8 cellular contexts compared by ENCODE assay signal in the genomic region with DNA sequence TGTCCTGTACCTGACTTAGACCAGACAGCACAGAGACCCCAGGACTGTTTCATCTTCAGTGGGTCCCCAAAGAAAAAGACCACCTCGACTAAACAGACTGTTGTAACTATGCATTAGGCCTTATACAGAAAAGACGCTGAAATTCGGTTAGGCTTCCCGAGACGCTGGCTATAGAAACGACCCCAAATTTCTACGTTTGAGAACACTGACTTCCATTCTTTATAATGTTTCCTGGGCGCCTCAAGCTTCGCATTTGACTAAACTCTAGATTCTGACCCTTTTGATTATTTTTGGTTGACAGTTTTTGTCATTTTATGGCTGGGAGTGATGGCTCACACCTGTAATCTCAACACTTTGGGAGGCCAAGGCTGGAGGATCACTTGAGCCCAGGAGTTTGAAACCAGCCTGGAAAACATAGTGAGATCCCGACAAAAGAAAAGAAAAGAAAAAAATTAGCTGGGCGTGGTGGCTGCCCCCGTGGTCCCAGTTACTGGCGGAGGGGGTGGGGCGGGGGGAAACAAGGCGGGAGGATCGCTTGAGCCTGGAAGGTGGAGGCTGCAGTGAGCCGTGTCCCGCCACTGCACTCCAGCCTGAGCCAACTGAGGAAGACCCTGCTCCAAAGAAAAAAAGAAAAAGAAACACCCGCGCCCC. TPM values are rescaled to one million over a fixed set of nuclear protein-coding genes. Genes with fewer than 3 reads are reported as not detected.
A peak's percentile ranks its signal among the peaks of the same experiment; 100 is the strongest.
DNase-seq lines count a peak whose midpoint lies in the region; ATAC-seq, FAIRE-seq and TF ChIP-seq lines count a peak whose summit lies in the region.

No MANE protein-coding gene starts in this region.

- no peaks in the 10 kb centered on the region for H3K9me2 ChIP-seq in GM23338 (ENCODE audit: insufficient read depth)

- peaks cover 28% of the 10 kb centered on the region for H4K20me1 ChIP-seq in GM23338 (replicated peaks; ENCODE audit: insufficient read depth)

- peaks cover 14% of the 10 kb centered on the region for H3F3A ChIP-seq in GM23338 (replicated peaks; ENCODE audit: low read depth)

- no peak for TF ChIP-seq CTCF in GM23338 (conservative IDR thresholded peaks at IDR 0.05; ENCODE audit: low read depth in 2 of 2)
- TF ChIP-seq CTCF in VCaP (conservative IDR thresholded peaks at IDR 0.05), result no peak
- TF ChIP-seq CTCF in heart right ventricle (IDR thresholded peaks at IDR 0.05), result no peak

- H3K4me2 ChIP-seq in GM23338, result peak overlapping the region; percentile 85

- peaks cover 36% of the 10 kb centered on the region for H3K79me2 ChIP-seq in GM23338 (replicated peaks; ENCODE audit: insufficient read depth)

- H2AFZ ChIP-seq in GM23338, result 0 out of 2 replicates have a peak overlapping the region, but pooled peaks have one; percentile 63

- peak overlapping the region; percentile 95 for H3K27ac Mint-ChIP-seq in GM23338

- intact Hi-C loops in heart right ventricle (cut with DNase I), result loop anchor here in 2 of 10 donors (10.0 kb wide), 2 partner anchors 84 to 294 kb away; partner anchors contain the start of gene PFKL (in 1 of the 2)

- TF ChIP-seq POLR2A in GM12891 (IDR thresholded peaks at IDR 0.05; ENCODE audit: low read depth, low read length), result no peak

- H3K4me1 ChIP-seq in GM23338 (ENCODE audit: insufficient read depth) (peaks cover 18% of the 10 kb centered on the region), heart right ventricle (peaks cover 5 to 46% (median 30%) of the 10 kb centered on the region in 9 donors)

- H3K27ac ChIP-seq in GM23338 (ENCODE audit: low read depth), result peak overlapping the region; percentile 91
- H3K27ac ChIP-seq in VCaP, result peak overlapping the region; percentile 98
- H3K27ac ChIP-seq in heart right ventricle, result peak overlapping the region; percentile 89 to 99 (median 98)

- no peaks in the 10 kb centered on the region; the same call in 2 of the 3 replicates for H3K36me3 Mint-ChIP-seq in GM23338 (ENCODE audit: low read depth)

- peak; percentile 15 for ATAC-seq in GM23338
- ATAC-seq in heart right ventricle, result peak in 5 of 8 donors; percentile 0 to 15 (median 6)
- ATAC-seq in HG02852 (IDR thresholded peaks at IDR 0.05; ENCODE audit: unreplicated experiment), result no peak

- H3K9me3 Mint-ChIP-seq in GM23338, result no peaks in the 10 kb centered on the region

- H3K27me3 Mint-ChIP-seq in GM23338 (ENCODE audit: insufficient read depth, low read depth, poor library complexity), result peaks cover 7% of the 10 kb centered on the region

- no peaks in the 10 kb centered on the region for H3K36me3 ChIP-seq in GM23338 (ENCODE audit: insufficient read depth)
- no peaks in the 10 kb centered on the region for H3K36me3 ChIP-seq in heart right ventricle

- no peak for DNase-seq in GM23338 (ENCODE audit: low spot score)
- DNase-seq in heart right ventricle, result no peak
- no peak for DNase-seq in skeletal muscle cell (ENCODE audit: low read depth)
- DNase-seq in NCI-H2029 treated with DMSO at 0.1 percent for 48 hours (lab: John Stamatoyannopoulos, UW), result no peak
- no peak for DNase-seq in GM12891 (ENCODE audit: insufficient read length, low spot score)
- no peak for DNase-seq in SW480 (ENCODE audit: low spot score)

- peak overlapping the region; percentile 80 for H3K4me3 Mint-ChIP-seq in GM23338

- H3K27me3 ChIP-seq in GM23338 (ENCODE audit: insufficient read depth) (no peaks in the 10 kb centered on the region), heart right ventricle (no peaks in the 10 kb centered on the region)

- 39 to 40% methylated on average over 20 of the region's 20 CpGs for WGBS in heart right ventricle, 2 donors

- no peak for FAIRE-seq in GM12891 (lab: Jason Lieb, UNC)

- peaks cover 28% of the 10 kb centered on the region for H3K4me1 Mint-ChIP-seq in GM23338

- no peaks in the 10 kb centered on the region for H3K9me3 ChIP-seq in heart right ventricle

- peak overlapping the region; percentile 98 for H3K4me3 ChIP-seq in GM23338
- peak overlapping the region; percentile 76 to 99 (median 96) for H3K4me3 ChIP-seq in heart right ventricle
- peak overlapping the region; percentile 81 for H3K4me3 ChIP-seq in skeletal muscle cell (ENCODE audit: low read depth, low read length)

TF ChIP-seq in GM23338, 12 proteins besides CTCF, POLR2A, EP300 and RAD21:
- TF ChIP-seq ZNF114 (CRISPR knock-in tag; IDR thresholded peaks at IDR 0.05), result no peak

TF ChIP-seq in GM12891, 5 proteins besides CTCF, POLR2A, EP300 and RAD21:
- TF ChIP-seq POLR2AphosphoS5 (IDR thresholded peaks at IDR 0.05; ENCODE audit: low read depth, low read length), result no peak

RNA-seq across cellular contexts. Expression of gene TRAPPC10, which starts 0.9 kb away (rescaled TPM):
- 27.1 and 30.9 TPM in 2 replicates for total RNA-seq in GM23338 (2014; rRNA removed; shearing (Covaris generic))
- polyA plus RNA-seq in GM23338 (2016; fragmentation: Nextera tagmentation; extraction: Ambion mirVana), result 14.0 and 16.2 TPM in 2 replicates
- 10 to 100 TPM; 18.7 to 26.2 (median 20.3) TPM for total RNA-seq in heart right ventricle
- 1 to 10 TPM; 4.7 to 6.0 TPM for polyA plus RNA-seq in heart right ventricle
- 14.0 TPM for polyA plus RNA-seq in GM12891 (2012; ENCODE audit: low read depth, missing spikeins)
